ENCODE assay signal across 1 cellular context in the genomic region with DNA sequence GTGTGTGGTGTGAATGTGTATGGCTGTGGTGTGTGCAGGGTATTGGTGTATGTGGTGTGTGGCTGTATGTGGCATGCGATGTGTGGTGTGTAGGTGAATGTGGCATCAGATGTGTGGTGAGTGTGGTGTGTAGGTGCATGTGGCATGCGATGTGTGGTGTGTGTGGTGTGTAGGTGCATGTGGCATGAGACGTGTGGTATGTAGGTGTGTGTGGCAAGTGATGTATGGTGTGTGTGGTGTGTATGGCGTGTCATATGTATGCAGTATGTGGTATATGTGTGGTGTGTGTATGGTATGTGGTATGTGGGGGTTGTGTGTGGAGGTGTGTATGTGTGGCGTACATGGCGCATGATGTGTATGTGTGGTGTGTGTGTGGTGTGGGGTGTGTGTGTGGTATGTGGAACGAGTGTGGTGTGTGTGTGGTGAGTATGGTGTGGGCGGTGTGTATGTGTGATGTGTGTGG.
TF ChIP-seq lines count a peak whose summit lies in the region.

No MANE protein-coding gene starts in this region.

TF ChIP-seq in HEK293, 187 proteins besides CTCF, POLR2A, EP300 and RAD21 (continued from another document):
- TF ChIP-seq, protein P1, sequence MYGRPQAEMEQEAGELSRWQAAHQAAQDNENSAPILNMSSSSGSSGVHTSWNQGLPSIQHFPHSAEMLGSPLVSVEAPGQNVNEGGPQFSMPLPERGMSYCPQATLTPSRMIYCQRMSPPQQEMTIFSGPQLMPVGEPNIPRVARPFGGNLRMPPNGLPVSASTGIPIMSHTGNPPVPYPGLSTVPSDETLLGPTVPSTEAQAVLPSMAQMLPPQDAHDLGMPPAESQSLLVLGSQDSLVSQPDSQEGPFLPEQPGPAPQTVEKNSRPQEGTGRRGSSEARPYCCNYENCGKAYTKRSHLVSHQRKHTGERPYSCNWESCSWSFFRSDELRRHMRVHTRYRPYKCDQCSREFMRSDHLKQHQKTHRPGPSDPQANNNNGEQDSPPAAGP (tag by site-specific recombination; IDR thresholded peaks at IDR 0.05): no peak
- TF ChIP-seq, protein P2, sequence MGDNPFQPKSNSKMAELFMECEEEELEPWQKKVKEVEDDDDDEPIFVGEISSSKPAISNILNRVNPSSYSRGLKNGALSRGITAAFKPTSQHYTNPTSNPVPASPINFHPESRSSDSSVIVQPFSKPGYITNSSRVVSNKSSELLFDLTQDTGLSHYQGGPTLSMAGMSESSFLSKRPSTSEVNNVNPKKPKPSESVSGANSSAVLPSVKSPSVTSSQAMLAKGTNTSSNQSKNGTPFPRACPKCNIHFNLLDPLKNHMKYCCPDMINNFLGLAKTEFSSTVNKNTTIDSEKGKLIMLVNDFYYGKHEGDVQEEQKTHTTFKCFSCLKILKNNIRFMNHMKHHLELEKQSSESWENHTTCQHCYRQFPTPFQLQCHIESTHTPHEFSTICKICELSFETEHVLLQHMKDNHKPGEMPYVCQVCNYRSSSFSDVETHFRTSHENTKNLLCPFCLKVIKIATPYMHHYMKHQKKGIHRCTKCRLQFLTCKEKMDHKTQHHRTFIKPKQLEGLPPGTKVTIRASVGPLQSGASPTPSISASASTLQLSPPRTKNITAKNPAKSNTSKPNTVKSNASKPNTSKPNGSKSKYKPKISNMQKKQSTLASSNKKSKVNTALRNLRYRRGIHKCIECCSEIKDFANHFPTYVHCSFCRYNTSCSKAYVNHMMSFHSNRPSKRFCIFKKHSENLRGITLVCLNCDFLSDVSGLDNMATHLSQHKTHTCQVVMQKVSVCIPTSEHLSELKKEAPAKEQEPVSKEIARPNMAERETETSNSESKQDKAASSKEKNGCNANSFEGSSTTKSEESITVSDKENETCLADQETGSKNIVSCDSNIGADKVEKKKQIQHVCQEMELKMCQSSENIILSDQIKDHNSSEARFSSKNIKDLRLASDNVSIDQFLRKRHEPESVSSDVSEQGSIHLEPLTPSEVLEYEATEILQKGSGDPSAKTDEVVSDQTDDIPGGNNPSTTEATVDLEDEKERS (tag by site-specific recombination; IDR thresholded peaks at IDR 0.05): no peak
- TF ChIP-seq ZNF624 (tag by site-specific recombination; IDR thresholded peaks at IDR 0.05): no peak
- no peak for TF ChIP-seq ZXDB (tag by site-specific recombination; IDR thresholded peaks at IDR 0.05)
- TF ChIP-seq ZNF174 (tag by site-specific recombination; IDR thresholded peaks at IDR 0.05): no peak
- no peak for TF ChIP-seq OVOL3 (tag by site-specific recombination; IDR thresholded peaks at IDR 0.05)
- TF ChIP-seq ZNF23 (tag by site-specific recombination; IDR thresholded peaks at IDR 0.05; ENCODE audit: borderline replicate concordance): 0 out of 2 replicates have a peak, but pooled peaks have one; percentile 47
- TF ChIP-seq ZNF544 (tag by site-specific recombination; IDR thresholded peaks at IDR 0.05): peak; percentile 41; the same call in 1 of the 2 replicates
- TF ChIP-seq ZNF768 (tag by site-specific recombination; IDR thresholded peaks at IDR 0.05): no peak
- TF ChIP-seq ZNF555 (tag by site-specific recombination; conservative IDR thresholded peaks at IDR 0.05): no peak
- TF ChIP-seq GFI1B (tag by site-specific recombination; IDR thresholded peaks at IDR 0.05): no peak
- TF ChIP-seq ZNF335 (tag by site-specific recombination; conservative IDR thresholded peaks at IDR 0.05): no peak
